ENCODE assay signal across 8 cellular contexts in the genomic region with DNA sequence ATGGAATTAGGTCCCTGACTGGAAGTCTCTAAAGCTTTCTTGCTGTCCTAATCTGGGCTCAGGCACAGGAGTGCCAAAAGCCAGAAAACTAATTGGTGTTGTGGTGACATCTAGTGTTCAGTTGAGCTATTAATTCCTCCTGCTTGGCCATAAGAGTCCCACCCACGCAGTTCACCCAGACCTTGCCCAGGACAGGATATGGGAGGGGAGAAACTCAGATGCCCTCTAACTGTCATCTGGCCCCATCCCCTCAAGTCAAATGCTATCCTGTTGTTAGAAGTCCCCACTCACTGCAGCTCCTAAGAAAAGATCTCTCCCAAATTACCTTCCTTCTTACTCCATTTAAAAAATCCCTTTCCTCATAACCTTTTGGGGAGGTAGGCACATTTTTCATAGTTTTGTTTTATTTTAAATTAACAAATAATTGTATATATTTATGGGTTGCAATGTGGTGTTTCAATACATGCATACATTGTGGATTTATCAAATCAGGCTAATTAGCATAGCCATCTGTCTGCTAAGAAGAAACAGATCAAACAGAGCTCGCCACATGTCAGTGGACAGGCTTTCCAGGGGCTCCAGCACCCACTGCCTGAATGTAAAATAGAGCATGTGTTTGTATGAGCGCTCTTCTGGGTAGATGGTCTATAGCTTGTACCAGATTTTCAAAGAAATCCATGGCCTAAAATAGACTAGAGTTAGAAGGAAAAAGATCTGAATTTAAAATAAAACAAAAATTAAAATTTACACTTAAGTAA.
DNase-seq lines count a peak whose midpoint lies in the region; ATAC-seq and TF ChIP-seq lines count a peak whose summit lies in the region.

No MANE protein-coding gene starts in this region.

- no CpG with 5 or more reads among the region's 3 CpGs for WGBS in iPS DF 6.9 (ENCODE audit: insufficient coverage, insufficient read length)

- peak; percentile 83 for ATAC-seq in HG02759 (IDR thresholded peaks at IDR 0.05; ENCODE audit: unreplicated experiment)

- TF ChIP-seq CTCF in GM13977 (IDR thresholded peaks at IDR 0.05; ENCODE audit: extremely low read depth, insufficient read depth, missing control alignments) (peak; percentile 69), NB4 (IDR thresholded peaks at IDR 0.05; ENCODE audit: low read depth, low read length) (peak; percentile 46), astrocyte of the spinal cord (IDR thresholded peaks at IDR 0.05; ENCODE audit: low read depth, low read length) (peak; percentile 60)

- H3K4me3 ChIP-seq in NB4 (ENCODE audit: low read depth, low read length) (peak overlapping the region; percentile 25), SJSA1 (no peak overlapping the region), astrocyte of the spinal cord (ENCODE audit: low read depth, low read length) (no peak overlapping the region), iPS DF 6.9 (ENCODE audit: low read length) (no peak overlapping the region)

- H3K36me3 ChIP-seq in SJSA1 (no peaks in the 10 kb centered on the region), iPS DF 6.9 (ENCODE audit: control insufficient read depth, insufficient read depth, low read length) (no peaks in the 10 kb centered on the region)

- H3K4me1 ChIP-seq in SJSA1 (replicated peaks) = peaks cover 35% of the 10 kb centered on the region
- no peaks in the 10 kb centered on the region for H3K4me1 ChIP-seq in iPS DF 6.9 (ENCODE audit: control insufficient read depth, insufficient read depth, low read length)

- DNase-seq in AG08396 (ENCODE audit: low spot score) (peak; percentile 79), GM13977 (ENCODE audit: low spot score) (peak; percentile 75), NB4 (ENCODE audit: low read depth) (peak; percentile 99), SJSA1 (ENCODE audit: low read depth in 1 of 2, low spot score in 2 of 2) (peak; percentile 76), astrocyte of the spinal cord (ENCODE audit: low read depth, low spot score) (peak; percentile 89), iPS DF 6.9 (ENCODE audit: low read depth, low spot score) (peak; percentile 45)
- peak; percentile 14 for DNase-seq in stimulated activated CD4-positive, alpha-beta T cell treated with anti-CD3 and anti-CD28 coated beads, Interleukin-12 subunit alpha, Interleukin-12 subunit beta, amount 100 ng/mL, for 4 hours

- in situ Hi-C loops in GM13977 (cut with MboI; ENCODE audit: low pct_unique_long_range_greater_than_20kb, low sequenced_read_pairs, unreplicated experiment) (loop anchor here (5.0 kb wide), 1 partner anchor 85 kb away; no protein-coding TSS in a partner anchor), astrocyte of the spinal cord (cut with HindIII; ENCODE audit: low sequenced_read_pairs) (no loop called here)

- H3K27ac ChIP-seq in SJSA1 = no peak overlapping the region; the same call in 1 of the 2 replicates
- H3K27ac ChIP-seq in iPS DF 6.9 (ENCODE audit: low read length) = no peak overlapping the region

- H3K9me3 ChIP-seq in SJSA1 (replicated peaks) = no peaks in the 10 kb centered on the region
- no peaks in the 10 kb centered on the region for H3K9me3 ChIP-seq in iPS DF 6.9 (ENCODE audit: control insufficient read depth, insufficient read depth, low read length)

- H3K27me3 ChIP-seq in SJSA1 (replicated peaks) (no peaks in the 10 kb centered on the region), iPS DF 6.9 (ENCODE audit: control insufficient read depth, insufficient read depth, low read length) (no peaks in the 10 kb centered on the region)

- TF ChIP-seq POLR2A in NB4 (IDR thresholded peaks at IDR 0.05; ENCODE audit: extremely low read depth, insufficient read length) = peak; percentile 26

Comparison
In these comparisons a context has a peak if more than half of its experiments do, and no peak if none do; other contexts are left out.
1. DNase-seq: peak in every context shown above with its lines; median percentile 99 in NB4; 89 in astrocyte of the spinal cord; 79 in AG08396; 76 in SJSA1; 75 in GM13977; 45 in iPS DF 6.9; 14 in stimulated activated CD4-positive, alpha-beta T cell treated with anti-CD3 and anti-CD28 coated beads, Interleukin-12 subunit alpha, Interleukin-12 subunit beta, amount 100 ng/mL, for 4 hours.